In the genomic region with DNA sequence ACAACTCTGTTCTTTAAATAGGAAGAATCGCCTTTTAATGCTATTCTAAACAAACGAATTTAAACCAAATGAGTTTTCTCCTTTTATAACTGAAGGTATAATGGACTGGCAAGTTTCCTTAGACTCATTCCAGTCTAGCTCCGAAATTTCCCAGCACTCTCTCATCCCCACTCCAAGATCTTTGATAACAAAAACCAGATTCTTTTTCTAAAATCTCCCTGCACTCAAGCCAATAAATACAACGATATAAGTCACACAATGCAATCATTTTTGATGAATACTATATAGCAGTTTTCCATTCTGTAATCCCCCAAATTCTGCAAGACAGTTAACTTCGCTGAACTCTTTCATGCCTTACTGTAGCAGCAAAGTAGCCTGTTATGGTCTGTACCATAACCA, we compare ENCODE assay signal across 8 cellular contexts. TPM values are rescaled to one million over a fixed set of nuclear protein-coding genes. Genes with fewer than 3 reads are reported as not detected.
DNase-seq lines count a peak whose midpoint lies in the region; ATAC-seq lines count a peak whose summit lies in the region.

No MANE protein-coding gene starts in this region.

- H3K9me3 ChIP-seq in CD4-positive, CD25-positive, alpha-beta regulatory T cell (ENCODE audit: control insufficient read depth in 2 of 2, low read length in 2 of 2) = no peaks in the 10 kb centered on the region
- no peaks in the 10 kb centered on the region for H3K9me3 ChIP-seq in NT2/D1 (ENCODE audit: insufficient read depth, low read length)
- H3K9me3 ChIP-seq in endocrine pancreas (ENCODE audit: control insufficient read depth, low read length) = no peaks in the 10 kb centered on the region
- no peaks in the 10 kb centered on the region for H3K9me3 ChIP-seq in neuron (ENCODE audit: low read length)

- no peaks in the 10 kb centered on the region for H3K27me3 ChIP-seq in CD4-positive, CD25-positive, alpha-beta regulatory T cell (ENCODE audit: control insufficient read depth, insufficient read depth, low read length)
- H3K27me3 ChIP-seq in NT2/D1 (ENCODE audit: insufficient read depth, insufficient read length) (no peaks in the 10 kb centered on the region), endocrine pancreas (ENCODE audit: control insufficient read depth, insufficient read depth, low read length) (no peaks in the 10 kb centered on the region), neuron (ENCODE audit: insufficient read depth, low read length) (no peaks in the 10 kb centered on the region)

- H3K4me1 Mint-ChIP-seq in CD4-positive, CD25-positive, alpha-beta regulatory T cell = peaks cover 32 to 64% (median 40%) of the 10 kb centered on the region in 4 donors

- H3K27ac ChIP-seq in CD4-positive, CD25-positive, alpha-beta regulatory T cell (ENCODE audit: insufficient read depth, low read length, poor library complexity, severe bottlenecking) = peak overlapping the region; percentile 60

- H2AFZ ChIP-seq in neuron (ENCODE audit: low read depth, low read length) = no peak overlapping the region

- peaks cover 38% of the 10 kb centered on the region for H3K36me3 Mint-ChIP-seq in CD4-positive, CD25-positive, alpha-beta regulatory T cell

- peaks cover 0 to 1% (median 0%) of the 10 kb centered on the region in 7 donors for H3K9me3 Mint-ChIP-seq in CD4-positive, CD25-positive, alpha-beta regulatory T cell

- H3K27me3 Mint-ChIP-seq in CD4-positive, CD25-positive, alpha-beta regulatory T cell = peaks cover 5% of the 10 kb centered on the region

- peaks cover 57% of the 10 kb centered on the region for H3K4me1 ChIP-seq in CD4-positive, CD25-positive, alpha-beta regulatory T cell (ENCODE audit: control insufficient read depth, insufficient read depth, low read length, poor library complexity, severe bottlenecking)
- H3K4me1 ChIP-seq in NT2/D1 (ENCODE audit: insufficient read depth, insufficient read length) (peaks cover 2% of the 10 kb centered on the region), endocrine pancreas (ENCODE audit: control insufficient read depth, insufficient read depth, low read length) (peaks cover 6% of the 10 kb centered on the region), neuron (ENCODE audit: insufficient read depth, low read length) (peaks cover 27% of the 10 kb centered on the region)

- peaks cover 21% of the 10 kb centered on the region for H3K36me3 ChIP-seq in CD4-positive, CD25-positive, alpha-beta regulatory T cell (ENCODE audit: control insufficient read depth, insufficient read depth, low read length)
- H3K36me3 ChIP-seq in NT2/D1 (ENCODE audit: insufficient read depth, insufficient read length, low read length) (peaks cover 21% of the 10 kb centered on the region), endocrine pancreas (ENCODE audit: control insufficient read depth, insufficient read depth, low read length) (no peaks in the 10 kb centered on the region), neuron (ENCODE audit: insufficient read depth, low read length) (peaks cover 21% of the 10 kb centered on the region)

- no peak for DNase-seq in CD4-positive, CD25-positive, alpha-beta regulatory T cell
- DNase-seq in NT2/D1 (ENCODE audit: low read depth, low spot score) (no peak), NCI-H526 (lab: John Stamatoyannopoulos, UW) (no peak)
- DNase-seq in stimulated activated CD4-positive, alpha-beta T cell treated with anti-CD3 and anti-CD28 coated beads, Interleukin-1b, Interleukin-23, amount 100 ng/mL, for 48 hours = no peak

- H3K4me3 Mint-ChIP-seq in CD4-positive, CD25-positive, alpha-beta regulatory T cell = peak overlapping the region; percentile 90 to 100 (median 98)

- peak overlapping the region; percentile 59 to 99 (median 97) for H3K27ac Mint-ChIP-seq in CD4-positive, CD25-positive, alpha-beta regulatory T cell

- ATAC-seq in CD4-positive, CD25-positive, alpha-beta regulatory T cell (ENCODE audit: low read depth in 2 of 2) = no peak
- no peak for ATAC-seq in GM19455 (IDR thresholded peaks at IDR 0.05; ENCODE audit: unreplicated experiment)
- ATAC-seq in GM21723 (IDR thresholded peaks at IDR 0.05; ENCODE audit: unreplicated experiment) = no peak

- peak overlapping the region; percentile 99 for H3K4me3 ChIP-seq in CD4-positive, CD25-positive, alpha-beta regulatory T cell (ENCODE audit: low read depth, low read length)
- peak overlapping the region; percentile 91 for H3K4me3 ChIP-seq in NT2/D1 (ENCODE audit: insufficient read length, low read depth)
- peak overlapping the region; percentile 95 for H3K4me3 ChIP-seq in endocrine pancreas (ENCODE audit: control insufficient read depth, insufficient read depth, low read length)
- H3K4me3 ChIP-seq in neuron (ENCODE audit: low read length) = peak overlapping the region; percentile 89

- H3K9ac ChIP-seq in NT2/D1 (ENCODE audit: insufficient read length, low read depth) = peak overlapping the region; percentile 82
- peak overlapping the region; percentile 30 for H3K9ac ChIP-seq in endocrine pancreas (ENCODE audit: control insufficient read depth, insufficient read depth, low read length)

RNA-seq across cellular contexts. Expression of gene OGA, which starts 1.9 kb away (rescaled TPM):
- total RNA-seq in CD4-positive, CD25-positive, alpha-beta regulatory T cell = 442 TPM
- polyA plus RNA-seq in CD4-positive, CD25-positive, alpha-beta regulatory T cell = 10 to 100 TPM; 36.7 to 42.2 (median 41.3) TPM

RNA-seq across cellular contexts. Expression of gene KCNIP2, which starts 27.2 kb away (rescaled TPM):
- 1.6 TPM for total RNA-seq in CD4-positive, CD25-positive, alpha-beta regulatory T cell
- under 1 TPM in 1 of 4 donors, not detected in 3; 0.08 TPM for polyA plus RNA-seq in CD4-positive, CD25-positive, alpha-beta regulatory T cell

RNA-seq across cellular contexts. Expression of gene NPM3, which starts 33.1 kb away (rescaled TPM):
- 7.3 TPM for total RNA-seq in CD4-positive, CD25-positive, alpha-beta regulatory T cell
- 1 to 10 TPM; 3.1 to 4.5 (median 3.1) TPM for polyA plus RNA-seq in CD4-positive, CD25-positive, alpha-beta regulatory T cell

RNA-seq across cellular contexts. Expression of gene FGF8, which starts 40.5 kb away (rescaled TPM):
- not detected for total RNA-seq in CD4-positive, CD25-positive, alpha-beta regulatory T cell
- polyA plus RNA-seq in CD4-positive, CD25-positive, alpha-beta regulatory T cell = not detected
